ENCODE assay signal across 8 cellular contexts in the genomic region with DNA sequence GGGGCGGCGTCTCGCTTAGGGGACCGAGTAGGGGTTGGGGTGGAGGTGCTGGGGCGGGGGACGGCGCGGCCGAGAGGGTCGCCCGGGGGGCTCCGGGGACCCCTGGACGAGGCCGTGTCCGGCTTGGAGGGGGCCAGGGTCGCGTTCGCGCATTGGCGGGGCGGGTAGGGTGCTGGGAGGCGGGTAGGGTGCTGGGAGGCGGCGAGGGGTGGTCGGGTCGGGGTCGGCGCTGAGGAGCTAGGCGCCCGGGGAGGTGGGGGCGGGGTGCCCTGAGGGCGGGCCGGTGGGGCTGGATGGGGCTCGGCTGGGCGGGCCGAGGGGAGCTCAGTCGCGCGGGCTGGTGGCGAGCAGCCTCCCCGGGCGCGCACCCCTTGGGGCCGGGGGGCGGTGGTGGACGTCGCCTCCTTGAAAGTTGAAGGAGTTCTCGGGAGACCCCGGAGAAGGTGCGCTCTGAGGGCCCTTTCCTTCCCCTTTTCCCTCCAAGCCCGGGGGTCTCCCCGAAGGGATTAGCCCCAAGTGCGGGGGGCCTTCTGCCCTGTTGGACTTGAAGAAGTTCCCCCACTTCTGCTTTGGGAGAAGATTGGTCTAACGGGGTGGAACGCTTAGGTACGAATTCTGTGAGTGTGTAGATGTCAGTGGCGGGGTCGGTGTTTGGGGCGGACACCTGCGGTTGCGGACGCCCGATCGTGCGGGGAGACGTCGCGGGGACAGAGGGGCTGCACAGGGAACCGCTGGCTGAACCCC. TPM values are rescaled to one million over a fixed set of nuclear protein-coding genes. Genes with fewer than 3 reads are reported as not detected.
DNase-seq lines count a peak whose midpoint lies in the region; ATAC-seq and TF ChIP-seq lines count a peak whose summit lies in the region.

No MANE protein-coding gene starts in this region.

- no peak for TF ChIP-seq CTCF in thoracic aorta (IDR thresholded peaks at IDR 0.05)

- peak overlapping the region; percentile 98 for H3K27ac ChIP-seq in BLaER1
- H3K27ac ChIP-seq in thoracic aorta: peak overlapping the region; percentile 93 to 98

- DNase-seq in HEK293T (ENCODE audit: extremely low spot score) (peak; percentile 27), T-helper 22 cell (ENCODE audit: low read depth) (peak; percentile 7), medulla oblongata (ENCODE audit: extremely low spot score) (peak; percentile 26), thoracic aorta (ENCODE audit: low spot score) (no peak), SHP77 (lab: John Stamatoyannopoulos, UW) (no peak), NCI-H510A treated with DMSO at 0.1 percent for 48 hours (lab: John Stamatoyannopoulos, UW) (no peak)
- DNase-seq in effector CD8-positive, alpha-beta T cell (lab: John Stamatoyannopoulos, UW): peak; percentile 15

- POLR2A ChIA-PET in HEK293T (lab: Yijun Ruan, JAX): interaction anchor here (0.5 to 3.9 kb wide), 16 partner anchors 8 to 260 kb away, joined by 3 to 14 read pairs (median 4); no protein-coding TSS in a partner anchor

- peak overlapping the region; percentile 95 for H3K9ac ChIP-seq in BLaER1

- peaks cover 11% of the 10 kb centered on the region; the same call in 1 of the 2 replicates for H3K36me3 ChIP-seq in BLaER1
- H3K36me3 ChIP-seq in thoracic aorta: no peaks in the 10 kb centered on the region

- CTCF ChIA-PET in HEK293T (lab: Yijun Ruan, JAX): interaction anchor here (1.2 to 4.6 kb wide), 2 partner anchors 46 to 138 kb away, joined by 3 to 16 read pairs; no protein-coding TSS in a partner anchor

- no peaks in the 10 kb centered on the region for H3K27me3 ChIP-seq in BLaER1
- no peaks in the 10 kb centered on the region for H3K27me3 ChIP-seq in thoracic aorta (replicated peaks; ENCODE audit: insufficient read depth)

- H4K20me1 ChIP-seq in BLaER1: peaks cover 45% of the 10 kb centered on the region

- peak overlapping the region; percentile 87 for H3K4me2 ChIP-seq in BLaER1

- H3K4me3 ChIP-seq in BLaER1 (peak overlapping the region; percentile 92), thoracic aorta (peak overlapping the region; percentile 97)

- ATAC-seq in thoracic aorta (ENCODE audit: insufficient number of reproducible peaks, low FRiP score, low read depth): no peak

- H3K9me3 ChIP-seq in BLaER1 (peaks cover 10% of the 10 kb centered on the region; the same call in 1 of the 2 replicates), thoracic aorta (no peaks in the 10 kb centered on the region)

- peaks cover 54% of the 10 kb centered on the region for H3K4me1 ChIP-seq in BLaER1
- H3K4me1 ChIP-seq in thoracic aorta (ENCODE audit: control insufficient read depth in 1 of 2, low read depth in 2 of 2): peaks cover 40 to 42% of the 10 kb centered on the region in 2 donors

TF ChIP-seq in HEK293T, 16 proteins besides CTCF, POLR2A, EP300 and RAD21:
- TF ChIP-seq CTBP1 (IDR thresholded peaks at IDR 0.05; ENCODE audit: borderline replicate concordance) (no peak), L3MBTL2 (conservative IDR thresholded peaks at IDR 0.05) (peak; percentile 16; the same call in 1 of the 2 replicates)
TF ChIP-seq in HEK293T: peak in this region for 1.

RNA-seq across cellular contexts. Expression of gene MEF2A, which starts 0.5 kb away (rescaled TPM):
- 100 to 1,000 TPM; 164 to 168 TPM for total RNA-seq in thoracic aorta

Comparison
In these comparisons a context has a peak if more than half of its experiments do, and no peak if none do; other contexts are left out.
1. DNase-seq: peak in HEK293T (single experiment), T-helper 22 cell (single experiment), effector CD8-positive, alpha-beta T cell (single experiment) and medulla oblongata (single experiment); none in thoracic aorta (single experiment), SHP77 (0 of 2) and NCI-H510A treated with DMSO at 0.1 percent for 48 hours (single experiment).